Comparison of ENCODE assay signal across 9 cellular contexts in the genomic region with DNA sequence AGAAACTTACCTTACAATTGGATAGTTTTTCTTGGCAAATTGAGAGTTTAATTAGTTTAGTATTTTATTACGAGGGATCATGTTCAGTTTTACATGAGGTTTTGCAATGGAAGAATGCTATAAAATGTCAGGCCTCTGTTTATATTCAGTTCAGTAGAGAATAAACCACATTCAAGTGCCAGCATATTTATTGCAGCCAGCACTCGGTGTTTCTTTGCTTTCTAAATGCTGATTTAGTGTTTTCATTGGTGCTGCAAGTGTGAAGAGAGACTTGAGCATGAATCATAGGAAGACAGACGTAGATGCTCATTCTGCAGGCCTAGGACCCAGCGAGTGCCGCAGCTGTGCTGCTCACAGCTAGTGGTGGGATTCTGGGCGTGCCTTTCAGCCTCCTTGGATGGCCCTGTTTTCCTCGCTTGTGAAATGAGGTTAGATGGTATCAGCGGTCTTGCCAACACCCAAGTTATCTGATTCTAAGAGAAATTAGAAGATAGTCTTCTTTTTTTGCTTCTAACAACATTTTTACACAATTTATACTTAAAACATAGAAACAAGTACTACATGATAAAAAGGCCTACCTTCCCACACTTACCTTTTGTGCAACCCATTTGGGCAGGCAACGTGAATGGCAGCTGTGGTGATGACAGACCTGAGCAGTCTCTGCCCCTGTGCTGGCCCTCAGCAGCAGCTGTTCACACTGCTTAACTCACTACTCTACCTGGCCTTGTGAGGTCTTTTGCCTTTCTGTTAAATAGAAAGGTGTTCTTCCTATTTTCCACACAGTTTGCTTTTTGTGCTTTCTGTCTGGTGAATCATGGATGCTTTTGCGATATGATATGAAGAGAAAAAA. TPM values are rescaled to one million over a fixed set of nuclear protein-coding genes. Genes with fewer than 3 reads are reported as not detected.
DNase-seq lines count a peak whose midpoint lies in the region; ATAC-seq and TF ChIP-seq lines count a peak whose summit lies in the region.
"Had no signal": no experiment of that assay in that cellular context is flagged by ENCODE, and none has a peak within 500 bp of the region (broad histone marks: within the 10 kb centered on the region; RNA-seq: fewer than 3 reads in every experiment).

No MANE protein-coding gene starts in this region.

- H3K9ac ChIP-seq in BLaER1 (no peak overlapping the region), PC-3 (ENCODE audit: low read length) (no peak overlapping the region)

- H3K4me2 ChIP-seq in BLaER1, result peak overlapping the region; percentile 58
- no peak overlapping the region for H3K4me2 ChIP-seq in PC-3 (ENCODE audit: low read length)

- no TSS peak for BruUV-seq in PC-3 (replicated peaks; lab: Mats Ljungman, UMichigan)

- peaks cover 34% of the 10 kb centered on the region for H3K36me3 Mint-ChIP-seq in activated naive CD8-positive, alpha-beta T cell treated with anti-CD3 and anti-CD28 coated beads for 36 hours
- H3K36me3 Mint-ChIP-seq in naive thymus-derived CD8-positive, alpha-beta T cell, result peaks cover 0 to 4% (median 3%) of the 10 kb centered on the region in 3 donors

- H3K27me3 Mint-ChIP-seq in activated naive CD8-positive, alpha-beta T cell treated with anti-CD3 and anti-CD28 coated beads for 36 hours, result no peaks in the 10 kb centered on the region
- no peaks in the 10 kb centered on the region for H3K27me3 Mint-ChIP-seq in naive thymus-derived CD8-positive, alpha-beta T cell

- CTCF ChIA-PET in PC-3 (lab: Charles Lee), result no interaction called here

- H3K9me3 Mint-ChIP-seq in activated naive CD8-positive, alpha-beta T cell treated with anti-CD3 and anti-CD28 coated beads for 36 hours, result no peaks in the 10 kb centered on the region
- peaks cover 0 to 8% (median 0%) of the 10 kb centered on the region in 9 donors for H3K9me3 Mint-ChIP-seq in naive thymus-derived CD8-positive, alpha-beta T cell

- no peak for TF ChIP-seq POLR2A in ovary (IDR thresholded peaks at IDR 0.05)

- peak; percentile 18; the same call in 1 of the 2 replicates for ATAC-seq in PC-3
- ATAC-seq in naive thymus-derived CD8-positive, alpha-beta T cell, result peak; percentile 57 to 63
- no peak for ATAC-seq in HG02938 (IDR thresholded peaks at IDR 0.05; ENCODE audit: unreplicated experiment)
- ATAC-seq in GM21786 (IDR thresholded peaks at IDR 0.05; ENCODE audit: unreplicated experiment), result no peak
- ATAC-seq in HG03196 (IDR thresholded peaks at IDR 0.05; ENCODE audit: unreplicated experiment), result no peak

- TF ChIP-seq EP300 in ovary (IDR thresholded peaks at IDR 0.05), result no peak

- no peak overlapping the region for H3K4me3 ChIP-seq in BLaER1
- H3K4me3 ChIP-seq in PC-3 (ENCODE audit: low read length), result no peak overlapping the region
- H3K4me3 ChIP-seq in ovary, result no peak overlapping the region

- H4K20me1 ChIP-seq in BLaER1 (no peaks in the 10 kb centered on the region), PC-3 (ENCODE audit: low read length) (no peaks in the 10 kb centered on the region)

- DNase-seq in PC-3 (no peak), ovary (no peak)
- DNase-seq in activated naive CD8-positive, alpha-beta T cell treated with anti-CD3 and anti-CD28 coated beads for 36 hours, result peak; percentile 69
- peak in 8 of 10 donors; percentile 28 to 65 (median 45) for DNase-seq in naive thymus-derived CD8-positive, alpha-beta T cell
- DNase-seq: left cardiac atrium had no signal

- H3K4me1 Mint-ChIP-seq in activated naive CD8-positive, alpha-beta T cell treated with anti-CD3 and anti-CD28 coated beads for 36 hours, result peaks cover 86% of the 10 kb centered on the region
- peaks cover 54 to 95% (median 89%) of the 10 kb centered on the region in 4 donors for H3K4me1 Mint-ChIP-seq in naive thymus-derived CD8-positive, alpha-beta T cell

- POLR2A ChIA-PET in PC-3 (lab: Charles Lee; ENCODE audit: unreplicated experiment), result no interaction called here
- POLR2A ChIA-PET in naive thymus-derived CD8-positive, alpha-beta T cell (lab: Charles Lee), result interaction anchor here (1.1 to 5.6 kb wide), 9 partner anchors 12 to 61 kb away, joined by 3 to 37 read pairs (median 5); no protein-coding TSS in a partner anchor

- TF ChIP-seq CTCF in PC-3 (conservative IDR thresholded peaks at IDR 0.05; ENCODE audit: low read depth, low read length) (no peak), ovary (IDR thresholded peaks at IDR 0.05) (no peak)

- H3K4me3 Mint-ChIP-seq in activated naive CD8-positive, alpha-beta T cell treated with anti-CD3 and anti-CD28 coated beads for 36 hours, result peak overlapping the region; percentile 15
- H3K4me3 Mint-ChIP-seq in naive thymus-derived CD8-positive, alpha-beta T cell, result peak overlapping the region; percentile 53 to 87 (median 78)

- intact Hi-C loops in PC-3 (cut with micrococcal nuclease) (no loop called here), ovary (cut with DNase I) (no loop called here)

- 76 to 89% (median 87%) methylated on average over 10 of the region's 10 CpGs for WGBS in ovary, 3 donors

- H3K9me3 ChIP-seq in BLaER1, result peaks cover 5% of the 10 kb centered on the region; the same call in 1 of the 2 replicates
- H3K9me3 ChIP-seq in PC-3 (ENCODE audit: low read length), result no peaks in the 10 kb centered on the region
- H3K9me3 ChIP-seq in ovary, result no peaks in the 10 kb centered on the region

- H2AFZ ChIP-seq in PC-3 (ENCODE audit: low read length), result no peak overlapping the region

- H3K27me3 ChIP-seq in BLaER1 (no peaks in the 10 kb centered on the region), PC-3 (ENCODE audit: low read length) (no peaks in the 10 kb centered on the region), ovary (no peaks in the 10 kb centered on the region)

- no peaks in the 10 kb centered on the region for H3K79me2 ChIP-seq in PC-3 (ENCODE audit: low read length)

- peaks cover 4% of the 10 kb centered on the region for H3F3A ChIP-seq in PC-3 (ENCODE audit: low read length, unreplicated experiment)

- H3K9me2 ChIP-seq in PC-3 (replicated peaks; ENCODE audit: low read length), result no peaks in the 10 kb centered on the region

- H3K27ac Mint-ChIP-seq in activated naive CD8-positive, alpha-beta T cell treated with anti-CD3 and anti-CD28 coated beads for 36 hours, result peak overlapping the region; percentile 96
- peak overlapping the region; percentile 89 to 99 (median 96) for H3K27ac Mint-ChIP-seq in naive thymus-derived CD8-positive, alpha-beta T cell

- H3K36me3 ChIP-seq in BLaER1 (peaks cover 17% of the 10 kb centered on the region), PC-3 (ENCODE audit: low read depth, low read length) (no peaks in the 10 kb centered on the region), ovary (no peaks in the 10 kb centered on the region)

- H3K27ac ChIP-seq in BLaER1, result peak overlapping the region; percentile 61
- H3K27ac ChIP-seq in PC-3 (ENCODE audit: low read length), result no peak overlapping the region
- H3K27ac ChIP-seq in ovary, result no peak overlapping the region

- peaks cover 79% of the 10 kb centered on the region for H3K4me1 ChIP-seq in BLaER1
- H3K4me1 ChIP-seq in PC-3 (ENCODE audit: insufficient read depth, low read length), result peaks cover 8% of the 10 kb centered on the region
- H3K4me1 ChIP-seq in ovary (ENCODE audit: insufficient read depth), result no peaks in the 10 kb centered on the region

RNA-seq across cellular contexts. Expression of a gene that starts 26.8 kb away (rescaled TPM):
- 11.8 and 20.0 TPM in 2 replicates for total RNA-seq in PC-3 (2014; rRNA removed)
- total RNA-seq in activated naive CD8-positive, alpha-beta T cell treated with anti-CD3 and anti-CD28 coated beads for 36 hours, result 100 to 1,000 TPM; 176 to 178 TPM
- total RNA-seq in naive thymus-derived CD8-positive, alpha-beta T cell, result 100 to 1,000 TPM; 176 to 177 TPM
- polyA plus RNA-seq in naive thymus-derived CD8-positive, alpha-beta T cell, result 100 to 1,000 TPM; 175 to 220 (median 188) TPM
- 10 to 100 TPM in 1 of 7 donors, 1 to 10 TPM in 6; 1.4 to 14.6 (median 4.5) TPM for total RNA-seq in ovary
- 10 to 100 TPM in 1 of 2 donors, 1 to 10 TPM in 1; 5.0 to 12.0 TPM for polyA plus RNA-seq in ovary

Comparison
In these comparisons a context has a peak if more than half of its experiments do, and no peak if none do; other contexts are left out.
1. ATAC-seq: peak in PC-3 (single experiment) and naive thymus-derived CD8-positive, alpha-beta T cell (2 of 2); none in HG02938 (single experiment), GM21786 (single experiment) and HG03196 (single experiment).
2. DNase-seq: peak in activated naive CD8-positive, alpha-beta T cell treated with anti-CD3 and anti-CD28 coated beads for 36 hours (single experiment) and naive thymus-derived CD8-positive, alpha-beta T cell (8 of 10); none in PC-3 (single experiment) and ovary (0 of 5).